8 cellular contexts compared by ENCODE assay signal in the genomic region with DNA sequence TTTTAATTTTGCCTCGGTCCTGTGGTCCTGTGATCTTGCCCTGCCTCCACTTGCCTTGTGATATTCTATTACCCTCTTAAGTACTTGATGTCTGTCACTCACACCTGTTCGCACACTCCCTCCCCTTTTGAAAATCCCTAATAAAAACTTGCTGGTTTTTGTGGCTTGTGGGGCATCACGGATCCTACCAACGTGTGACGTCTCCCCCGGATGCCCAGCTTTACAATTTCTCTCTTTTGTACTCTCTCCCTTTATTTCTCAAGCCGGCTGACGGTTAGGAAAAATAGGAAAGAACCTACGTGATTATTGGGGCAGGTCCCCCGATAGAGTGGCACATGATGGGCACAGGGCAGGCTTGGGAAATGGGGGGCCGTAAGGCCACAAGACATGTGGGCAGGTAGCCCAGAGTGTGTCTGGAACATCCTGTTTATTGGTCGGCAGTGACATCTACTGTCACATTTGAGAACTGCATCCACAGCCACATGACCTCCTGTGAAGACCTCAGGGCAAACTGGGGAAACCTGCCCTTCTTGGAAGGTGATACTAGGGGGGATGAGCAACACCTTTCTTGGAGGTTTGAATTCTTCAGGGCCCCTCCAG. TPM values are rescaled to one million over a fixed set of nuclear protein-coding genes. Genes with fewer than 3 reads are reported as not detected.
DNase-seq lines count a peak whose midpoint lies in the region; ATAC-seq and TF ChIP-seq lines count a peak whose summit lies in the region.
"Not testable (repeated sequence)": the region's sequence is repeated elsewhere in the genome, so short reads cannot be mapped to it uniquely, and the experiment has no call there.

No MANE protein-coding gene starts in this region.

- H2AFZ ChIP-seq in neuronal stem cell (ENCODE audit: low read length): peak overlapping the region; percentile 39

- not testable (repeated sequence) for H3K4me3 ChIP-seq in CD8-positive, alpha-beta memory T cell (ENCODE audit: low read length); astrocyte of the cerebellum (ENCODE audit: low read depth, low read length); neuronal stem cell (ENCODE audit: low read length in 2 of 2)

- H3K79me1 ChIP-seq in neuronal stem cell (ENCODE audit: low read depth, low read length): not testable (repeated sequence)

- not testable (repeated sequence) for H3K27me3 ChIP-seq in CD8-positive, alpha-beta memory T cell (ENCODE audit: insufficient read depth, low read length, poor library complexity, severe bottlenecking); neuronal stem cell (ENCODE audit: control insufficient read depth in 3 of 3, insufficient read depth in 3 of 3, low read depth in 1 of 3, low read length in 3 of 3)

- H2BK120ac ChIP-seq in neuronal stem cell (ENCODE audit: low read depth, low read length): not testable (repeated sequence)

- H3K36me3 Mint-ChIP-seq in CD8-positive, alpha-beta memory T cell: not testable (repeated sequence)

- not testable (repeated sequence) for H2BK12ac ChIP-seq in neuronal stem cell (ENCODE audit: low read length)

- H3K36me3 ChIP-seq in CD8-positive, alpha-beta memory T cell (ENCODE audit: insufficient read depth, low read length); neuronal stem cell (replicated peaks in 1 of 2; ENCODE audit: control insufficient read depth in 2 of 2, insufficient read depth in 2 of 2, low read length in 2 of 2): not testable (repeated sequence)

- POLR2A ChIA-PET in CD8-positive, alpha-beta memory T cell (lab: Charles Lee): not testable (repeated sequence)

- intact Hi-C loops in cardiac septum (cut with DNase I): not testable (repeated sequence)

- H3K4me1 Mint-ChIP-seq in CD8-positive, alpha-beta memory T cell: not testable (repeated sequence)

- not testable (repeated sequence) for H2BK15ac ChIP-seq in neuronal stem cell (ENCODE audit: low read length)

- not testable (repeated sequence) for H3K14ac ChIP-seq in neuronal stem cell (ENCODE audit: low read length)

- no CpG with 5 or more reads among the region's 12 CpGs for WGBS in neuronal stem cell (ENCODE audit: extremely low coverage in 2 of 2, insufficient read length in 2 of 2, insufficient replicate concordance in 1 of 2), 2 donors

- not testable (repeated sequence) for H3K18ac ChIP-seq in neuronal stem cell (ENCODE audit: low read length)

- H3K9me3 Mint-ChIP-seq in CD8-positive, alpha-beta memory T cell: not testable (repeated sequence)

- H2BK5ac ChIP-seq in neuronal stem cell (ENCODE audit: low read length): not testable (repeated sequence)

- not testable (repeated sequence) for H3K9me3 ChIP-seq in CD8-positive, alpha-beta memory T cell (ENCODE audit: low read length); neuronal stem cell (replicated peaks in 1 of 2; ENCODE audit: control insufficient read depth in 2 of 2, insufficient read depth in 1 of 2, low read depth in 1 of 2, low read length in 2 of 2)

- H3K23ac ChIP-seq in neuronal stem cell (ENCODE audit: low read depth, low read length, poor library complexity): not testable (repeated sequence)

- H3K9ac ChIP-seq in neuronal stem cell (ENCODE audit: low read depth, low read length, poor library complexity): not testable (repeated sequence)

- H3K4ac ChIP-seq in neuronal stem cell (ENCODE audit: low read length): not testable (repeated sequence)

- not testable (repeated sequence) for H4K8ac ChIP-seq in neuronal stem cell (ENCODE audit: low read depth, low read length)

- not testable (repeated sequence) for H3K4me2 ChIP-seq in neuronal stem cell (ENCODE audit: insufficient read depth, low read length, poor library complexity, severe bottlenecking)

- CTCF ChIA-PET in CD8-positive, alpha-beta memory T cell (lab: Charles Lee): not testable (repeated sequence)

- peak overlapping the region in 2 of 8 donors; percentile 39 to 74 for H3K27ac Mint-ChIP-seq in CD8-positive, alpha-beta memory T cell

- not testable (repeated sequence) for H4K91ac ChIP-seq in neuronal stem cell (ENCODE audit: low read depth, low read length, poor library complexity)

- in situ Hi-C loops in astrocyte of the cerebellum (cut with HindIII; ENCODE audit: low sequenced_read_pairs): not testable (repeated sequence)

- not testable (repeated sequence) for H3K4me3 Mint-ChIP-seq in CD8-positive, alpha-beta memory T cell

- peak; percentile 77 for TF ChIP-seq CTCF in astrocyte of the cerebellum (IDR thresholded peaks at IDR 0.05; ENCODE audit: low read depth, low read length, missing control alignments)

- not testable (repeated sequence) for H3K27ac ChIP-seq in CD8-positive, alpha-beta memory T cell (ENCODE audit: low read depth, low read length); neuronal stem cell (replicated peaks; ENCODE audit: low read length)

- peak; percentile 59 to 80 (median 64) for DNase-seq in CD8-positive, alpha-beta memory T cell
- DNase-seq in NCI-H526 (lab: John Stamatoyannopoulos, UW): peak; percentile 3 to 57
- DNase-seq in activated CD4-positive, CD25-positive, alpha-beta regulatory T cell treated with anti-CD3 and anti-CD28 coated beads, Interleukin-2, amount 50 U/mL, for 16 hours (ENCODE audit: low read depth, low spot score): peak; percentile 65
- peak; percentile 54 for DNase-seq in astrocyte of the cerebellum (ENCODE audit: low read depth)
- DNase-seq in cardiac septum (ENCODE audit: low spot score): peak; percentile 81
- peak; percentile 74 for DNase-seq in neuronal stem cell (ENCODE audit: low spot score)
- DNase-seq in stimulated activated CD8-positive, alpha-beta memory T cell treated with anti-CD3 and anti-CD28 coated beads, Interleukin-4, amount 100 ng/mL, for 24 hours (ENCODE audit: low read depth): peak; percentile 41

- H3K27me3 Mint-ChIP-seq in CD8-positive, alpha-beta memory T cell: not testable (repeated sequence)

- peak; percentile 59 for ATAC-seq in HG03439 (IDR thresholded peaks at IDR 0.05; ENCODE audit: unreplicated experiment)

- not testable (repeated sequence) for H3K4me1 ChIP-seq in CD8-positive, alpha-beta memory T cell (ENCODE audit: insufficient read depth, low read length); neuronal stem cell (ENCODE audit: control insufficient read depth in 2 of 2, insufficient read depth in 1 of 2, low read depth in 1 of 2, low read length in 2 of 2)

- H2AK5ac ChIP-seq in neuronal stem cell (ENCODE audit: low read depth, low read length): not testable (repeated sequence)

RNA-seq across cellular contexts. Expression of a gene that starts 4.6 kb away (rescaled TPM):
- not detected for total RNA-seq in CD8-positive, alpha-beta memory T cell
- not detected for polyA plus RNA-seq in CD8-positive, alpha-beta memory T cell
- total RNA-seq in cardiac septum: 21.1 TPM
- 0.92 TPM for polyA plus RNA-seq in neuronal stem cell (2013, experiment 1 of 2)
- polyA plus RNA-seq in neuronal stem cell (2013, experiment 2 of 2): 0.80 TPM

RNA-seq across cellular contexts. Expression of a gene that starts 10.3 kb away (rescaled TPM):
- not detected for total RNA-seq in CD8-positive, alpha-beta memory T cell
- polyA plus RNA-seq in CD8-positive, alpha-beta memory T cell: 2.4 TPM
- 3.5 TPM for total RNA-seq in cardiac septum
- polyA plus RNA-seq in neuronal stem cell (2013, experiment 1 of 2): 0.82 TPM
- 0.86 TPM for polyA plus RNA-seq in neuronal stem cell (2013, experiment 2 of 2)

RNA-seq across cellular contexts. Expression of a gene that starts 17.8 kb away (rescaled TPM):
- total RNA-seq in CD8-positive, alpha-beta memory T cell: 10 to 100 TPM; 84.5 to 88.2 TPM
- 109 TPM for polyA plus RNA-seq in CD8-positive, alpha-beta memory T cell
- total RNA-seq in cardiac septum: 128 TPM
- polyA plus RNA-seq in neuronal stem cell (2013, experiment 1 of 2): 81.2 TPM
- 79.3 TPM for polyA plus RNA-seq in neuronal stem cell (2013, experiment 2 of 2)

RNA-seq across cellular contexts. Expression of a gene that starts 23.5 kb away (rescaled TPM):
- total RNA-seq in CD8-positive, alpha-beta memory T cell: not detected
- polyA plus RNA-seq in CD8-positive, alpha-beta memory T cell: not detected
- total RNA-seq in cardiac septum: 0.43 TPM
- polyA plus RNA-seq in neuronal stem cell (2013, experiment 1 of 2): 0.22 TPM
- 0.25 TPM for polyA plus RNA-seq in neuronal stem cell (2013, experiment 2 of 2)

RNA-seq across cellular contexts. Expression of a gene that starts 48.9 kb away (rescaled TPM):
- not detected for total RNA-seq in CD8-positive, alpha-beta memory T cell
- polyA plus RNA-seq in CD8-positive, alpha-beta memory T cell: not detected
- total RNA-seq in cardiac septum: not detected
- polyA plus RNA-seq in neuronal stem cell (2013, experiment 1 of 2): not detected
- polyA plus RNA-seq in neuronal stem cell (2013, experiment 2 of 2): not detected

Comparison
In these comparisons a context has a peak if more than half of its experiments do, and no peak if none do; other contexts are left out.
1. DNase-seq: peak in every context shown above with its lines; median percentile 81 in cardiac septum; 74 in neuronal stem cell; 65 in activated CD4-positive, CD25-positive, alpha-beta regulatory T cell treated with anti-CD3 and anti-CD28 coated beads, Interleukin-2, amount 50 U/mL, for 16 hours; 64 in CD8-positive, alpha-beta memory T cell; 54 in astrocyte of the cerebellum; 41 in stimulated activated CD8-positive, alpha-beta memory T cell treated with anti-CD3 and anti-CD28 coated beads, Interleukin-4, amount 100 ng/mL, for 24 hours; 30 in NCI-H526.
2. RNA of a gene that starts 4.6 kb away (total RNA-seq): 21.1 TPM in cardiac septum (single experiment); not detected in CD8-positive, alpha-beta memory T cell; every median in the first group is over 10 times any median in the second.